Comparison of ENCODE assay signal across 1 cellular context in the genomic region with DNA sequence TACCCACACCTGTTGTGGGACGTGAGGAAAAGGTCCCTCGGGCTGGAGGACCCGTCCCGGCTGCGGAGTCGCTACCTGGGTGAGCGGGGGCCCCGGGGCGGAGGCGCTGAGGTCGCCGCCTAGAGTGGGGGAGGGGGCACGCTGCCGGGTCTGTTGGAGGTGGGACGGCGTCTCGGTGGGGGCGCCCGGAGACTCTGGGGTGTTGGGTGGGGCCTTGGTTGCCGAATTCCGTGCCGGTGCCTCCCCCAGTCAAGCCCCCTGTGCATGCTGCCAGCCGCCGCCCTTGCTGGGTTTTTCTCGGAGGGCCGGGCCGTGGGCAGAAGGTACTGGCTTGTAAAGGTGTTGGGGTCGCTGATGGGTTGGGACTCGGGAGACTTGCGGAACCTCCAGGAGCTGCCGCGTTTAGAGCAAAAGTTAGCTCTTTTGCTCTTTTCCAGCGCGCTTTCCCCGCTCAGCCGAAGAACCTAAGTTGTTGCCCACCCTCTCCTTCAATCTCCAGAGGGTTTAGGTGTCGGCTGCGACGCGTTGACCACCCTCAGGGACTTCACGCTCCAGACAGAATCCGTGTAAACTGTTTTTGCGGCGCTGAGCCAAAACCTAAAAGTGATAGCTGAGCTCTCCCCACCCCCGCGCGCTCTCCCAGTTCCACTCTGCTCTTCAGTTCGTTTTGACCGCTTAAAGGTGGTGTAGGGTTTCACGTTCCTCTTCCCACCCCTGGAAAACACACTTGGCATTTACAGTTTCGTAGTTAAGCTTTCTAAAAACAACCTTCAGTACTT.
TF ChIP-seq lines count a peak whose summit lies in the region.

TSS of gene MPC2 (minus strand) at position 143 of the 779 bp plus-strand sequence. CDS start 1,231 bp downstream, outside the sequence.

TF ChIP-seq in K562, 482 proteins besides CTCF, POLR2A, EP300 and RAD21 (continued from another document and continues in another):
- TF ChIP-seq E2F1 (CRISPR knock-in tag; IDR thresholded peaks at IDR 0.05) (no peak; the same call in 1 of the 2 replicates), LARP7 (IDR thresholded peaks at IDR 0.05) (no peak), PRDM10 (IDR thresholded peaks at IDR 0.05; ENCODE audit: partially characterized antibody) (peak; percentile 77), TEAD4 (IDR thresholded peaks at IDR 0.05; ENCODE audit: low read length) (peak; percentile 25), TEAD4 (CRISPR knock-in tag; IDR thresholded peaks at IDR 0.05; ENCODE audit: borderline replicate concordance) (no peak), ZNF76 (CRISPR knock-in tag; IDR thresholded peaks at IDR 0.05; ENCODE audit: borderline replicate concordance) (no peak), ESRRA (IDR thresholded peaks at IDR 0.05; ENCODE audit: borderline replicate concordance, low read depth) (no peak), TAF9B (IDR thresholded peaks at IDR 0.05; ENCODE audit: partially characterized antibody) (peak; percentile 88), RBM39 (optimal IDR thresholded peaks at IDR 0.05; ENCODE audit: low read depth, low read length) (peak; percentile 49), SIN3A (IDR thresholded peaks at IDR 0.05; ENCODE audit: borderline replicate concordance in 2 of 2, control insufficient read depth in 1 of 2, low read depth in 2 of 2, low read length in 2 of 2) (peak in 1 of 2 experiments; percentile 62; a peak in 1 of 4 replicates), ZNF232 (CRISPR knock-in tag; IDR thresholded peaks at IDR 0.05) (no peak), RFX1 (IDR thresholded peaks at IDR 0.05) (no peak), ID3 (CRISPR knock-in tag; IDR thresholded peaks at IDR 0.05) (no peak), ID3 (tag; IDR thresholded peaks at IDR 0.05) (peak; percentile 66; the same call in 1 of the 2 replicates), TSC22D4 (tag; IDR thresholded peaks at IDR 0.05) (no peak), KDM5B (IDR thresholded peaks at IDR 0.05; ENCODE audit: insufficient replicate concordance, low read depth, low read length) (peak; percentile 94), PTTG1 (tag; IDR thresholded peaks at IDR 0.05; ENCODE audit: low read depth) (no peak), U2AF1 (optimal IDR thresholded peaks at IDR 0.05; ENCODE audit: low read depth, low read length) (peak; percentile 10), SRSF7 (optimal IDR thresholded peaks at IDR 0.05; ENCODE audit: low read depth, low read length) (no peak), FOXM1 (IDR thresholded peaks at IDR 0.05; ENCODE audit: low read depth) (peak; percentile 36; the same call in 1 of the 2 replicates), FOXM1 (CRISPR knock-in tag; IDR thresholded peaks at IDR 0.05; ENCODE audit: low read depth) (no peak), MCM7 (IDR thresholded peaks at IDR 0.05) (no peak), USF1 (CRISPR knock-in tag; IDR thresholded peaks at IDR 0.05) (no peak), ZNF583 (CRISPR knock-in tag; IDR thresholded peaks at IDR 0.05) (no peak), XRCC5 (IDR thresholded peaks at IDR 0.05; ENCODE audit: low read depth, low read length) (no peak), ETS1 (conservative IDR thresholded peaks at IDR 0.05; ENCODE audit: control insufficient read depth, low read depth, low read length) (peak; percentile 10; the same call in 1 of the 2 replicates), SAFB (IDR thresholded peaks at IDR 0.05; ENCODE audit: borderline replicate concordance, low read depth, low read length) (no peak), GATAD2B (IDR thresholded peaks at IDR 0.05; ENCODE audit: borderline replicate concordance) (peak; percentile 37; the same call in 1 of the 2 replicates), HDGF (IDR thresholded peaks at IDR 0.05) (no peak), SMARCE1 (IDR thresholded peaks at IDR 0.05) (peak; percentile 68), SETDB1 (IDR thresholded peaks at IDR 0.05; ENCODE audit: low read length) (no peak), MLLT1 (IDR thresholded peaks at IDR 0.05) (peak in 1 of 2 experiments; percentile 83; a peak in 2 of 4 replicates), ZNF766 (CRISPR knock-in tag; conservative IDR thresholded peaks at IDR 0.05) (no peak; the same call in 1 of the 2 replicates), BHLHE40 (IDR thresholded peaks at IDR 0.05; ENCODE audit: low read length) (no peak), TCF7 (IDR thresholded peaks at IDR 0.05; ENCODE audit: borderline replicate concordance) (no peak), ETV5 (CRISPR knock-in tag; IDR thresholded peaks at IDR 0.05; ENCODE audit: low read depth) (0 out of 2 replicates have a peak, but pooled peaks have one; percentile 27), PHF21A (IDR thresholded peaks at IDR 0.05; ENCODE audit: borderline replicate concordance, low read depth) (0 out of 2 replicates have a peak, but pooled peaks have one; percentile 42), NFATC3 (IDR thresholded peaks at IDR 0.05) (0 out of 2 replicates have a peak, but pooled peaks have one; percentile 68), ZBTB7A (IDR thresholded peaks at IDR 0.05; ENCODE audit: borderline replicate concordance, control insufficient read depth, low read depth, low read length) (peak; percentile 92), DEAF1 (CRISPR knock-in tag; IDR thresholded peaks at IDR 0.05) (no peak), SOX6 (IDR thresholded peaks at IDR 0.05) (peak; percentile 50; the same call in 1 of the 2 replicates), RB1 (IDR thresholded peaks at IDR 0.05; ENCODE audit: low read depth) (peak; percentile 19; the same call in 1 of the 2 replicates)
- TF ChIP-seq, protein P1, sequence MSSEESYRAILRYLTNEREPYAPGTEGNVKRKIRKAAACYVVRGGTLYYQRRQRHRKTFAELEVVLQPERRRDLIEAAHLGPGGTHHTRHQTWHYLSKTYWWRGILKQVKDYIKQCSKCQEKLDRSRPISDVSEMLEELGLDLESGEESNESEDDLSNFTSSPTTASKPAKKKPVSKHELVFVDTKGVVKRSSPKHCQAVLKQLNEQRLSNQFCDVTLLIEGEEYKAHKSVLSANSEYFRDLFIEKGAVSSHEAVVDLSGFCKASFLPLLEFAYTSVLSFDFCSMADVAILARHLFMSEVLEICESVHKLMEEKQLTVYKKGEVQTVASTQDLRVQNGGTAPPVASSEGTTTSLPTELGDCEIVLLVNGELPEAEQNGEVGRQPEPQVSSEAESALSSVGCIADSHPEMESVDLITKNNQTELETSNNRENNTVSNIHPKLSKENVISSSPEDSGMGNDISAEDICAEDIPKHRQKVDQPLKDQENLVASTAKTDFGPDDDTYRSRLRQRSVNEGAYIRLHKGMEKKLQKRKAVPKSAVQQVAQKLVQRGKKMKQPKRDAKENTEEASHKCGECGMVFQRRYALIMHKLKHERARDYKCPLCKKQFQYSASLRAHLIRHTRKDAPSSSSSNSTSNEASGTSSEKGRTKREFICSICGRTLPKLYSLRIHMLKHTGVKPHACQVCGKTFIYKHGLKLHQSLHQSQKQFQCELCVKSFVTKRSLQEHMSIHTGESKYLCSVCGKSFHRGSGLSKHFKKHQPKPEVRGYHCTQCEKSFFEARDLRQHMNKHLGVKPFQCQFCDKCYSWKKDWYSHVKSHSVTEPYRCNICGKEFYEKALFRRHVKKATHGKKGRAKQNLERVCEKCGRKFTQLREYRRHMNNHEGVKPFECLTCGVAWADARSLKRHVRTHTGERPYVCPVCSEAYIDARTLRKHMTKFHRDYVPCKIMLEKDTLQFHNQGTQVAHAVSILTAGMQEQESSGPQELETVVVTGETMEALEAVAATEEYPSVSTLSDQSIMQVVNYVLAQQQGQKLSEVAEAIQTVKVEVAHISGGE (CRISPR knock-in tag; IDR thresholded peaks at IDR 0.05) = no peak; a peak in 1 of 6 replicates
- TF ChIP-seq, protein P2, sequence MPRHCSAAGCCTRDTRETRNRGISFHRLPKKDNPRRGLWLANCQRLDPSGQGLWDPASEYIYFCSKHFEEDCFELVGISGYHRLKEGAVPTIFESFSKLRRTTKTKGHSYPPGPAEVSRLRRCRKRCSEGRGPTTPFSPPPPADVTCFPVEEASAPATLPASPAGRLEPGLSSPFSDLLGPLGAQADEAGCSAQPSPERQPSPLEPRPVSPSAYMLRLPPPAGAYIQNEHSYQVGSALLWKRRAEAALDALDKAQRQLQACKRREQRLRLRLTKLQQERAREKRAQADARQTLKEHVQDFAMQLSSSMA (CRISPR knock-in tag; IDR thresholded peaks at IDR 0.05) = no peak
- TF ChIP-seq, protein P3, sequence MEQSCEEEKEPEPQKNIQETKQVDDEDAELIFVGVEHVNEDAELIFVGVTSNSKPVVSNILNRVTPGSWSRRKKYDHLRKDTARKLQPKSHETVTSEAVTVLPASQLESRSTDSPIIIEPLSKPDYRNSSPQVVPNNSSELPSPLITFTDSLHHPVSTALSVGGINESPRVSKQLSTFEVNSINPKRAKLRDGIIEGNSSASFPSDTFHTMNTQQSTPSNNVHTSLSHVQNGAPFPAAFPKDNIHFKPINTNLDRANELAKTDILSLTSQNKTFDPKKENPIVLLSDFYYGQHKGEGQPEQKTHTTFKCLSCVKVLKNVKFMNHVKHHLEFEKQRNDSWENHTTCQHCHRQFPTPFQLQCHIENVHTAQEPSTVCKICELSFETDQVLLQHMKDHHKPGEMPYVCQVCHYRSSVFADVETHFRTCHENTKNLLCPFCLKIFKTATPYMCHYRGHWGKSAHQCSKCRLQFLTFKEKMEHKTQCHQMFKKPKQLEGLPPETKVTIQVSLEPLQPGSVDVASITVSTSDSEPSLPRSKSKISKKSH (CRISPR knock-in tag; IDR thresholded peaks at IDR 0.05) = no peak
